Comparison of ENCODE assay signal across 15 cellular contexts in the genomic region with DNA sequence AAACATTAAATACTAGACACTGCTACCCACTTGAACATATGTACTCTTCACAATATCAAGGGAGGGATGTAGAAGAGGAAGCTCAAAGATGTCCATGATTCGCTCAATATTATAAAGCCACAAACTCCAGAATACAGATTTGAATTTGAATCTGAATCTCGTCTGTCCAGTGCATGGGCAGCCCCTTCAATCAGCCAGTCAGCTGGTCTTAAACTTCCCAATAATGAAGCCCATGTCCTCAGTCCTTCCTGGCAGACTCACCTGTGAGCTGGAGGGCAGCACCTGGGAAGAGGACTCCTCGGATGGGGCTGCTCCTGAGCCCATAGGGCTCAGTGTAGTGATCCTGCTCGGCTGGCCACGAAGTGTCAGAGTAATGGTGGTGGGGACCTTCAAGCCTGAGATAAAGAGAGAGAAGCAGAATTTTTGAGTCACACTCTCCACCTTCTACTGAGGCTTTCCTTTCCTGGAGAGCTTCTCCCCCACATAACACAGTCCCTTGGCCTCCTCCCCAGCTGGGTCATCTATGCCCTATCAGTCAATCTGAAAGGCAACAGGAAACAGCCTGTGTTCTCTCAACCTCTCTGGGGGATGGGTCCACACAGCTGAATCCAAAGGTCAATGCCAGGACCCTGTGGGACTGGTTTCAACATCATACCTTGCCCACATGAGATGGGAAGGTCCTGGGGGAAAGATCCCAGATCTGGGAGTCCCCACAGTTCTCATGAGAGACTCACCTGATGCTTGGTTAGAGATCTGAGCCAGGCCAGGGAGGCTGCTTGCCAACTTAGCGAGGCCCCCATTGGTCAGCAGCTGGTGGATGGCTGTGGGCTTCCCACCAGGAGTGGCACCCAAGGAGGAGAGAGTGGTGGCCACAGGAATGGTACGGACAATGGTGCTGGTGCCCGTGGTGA. TPM values are rescaled to one million over a fixed set of nuclear protein-coding genes. Genes with fewer than 3 reads are reported as not detected.
DNase-seq lines count a peak whose midpoint lies in the region; ATAC-seq, FAIRE-seq and TF ChIP-seq lines count a peak whose summit lies in the region.
"Had no signal": no experiment of that assay in that cellular context is flagged by ENCODE, and none has a peak within 500 bp of the region (broad histone marks: within the 10 kb centered on the region; RNA-seq: fewer than 3 reads in every experiment).

No MANE protein-coding gene starts in this region.

- no peak overlapping the region for H3K4me2 ChIP-seq in neuronal stem cell (ENCODE audit: insufficient read depth, low read length, poor library complexity, severe bottlenecking)

- no peaks in the 10 kb centered on the region for H3K79me1 ChIP-seq in neuronal stem cell (ENCODE audit: low read depth, low read length)

- peaks cover 15% of the 10 kb centered on the region for H3K4me1 Mint-ChIP-seq in activated CD4-positive, alpha-beta T cell treated with anti-CD3 and anti-CD28 coated beads for 36 hours
- peaks cover 34% of the 10 kb centered on the region for H3K4me1 Mint-ChIP-seq in T-helper 2 cell treated with Interferon-gamma antibody and Interleukin-4, amounts not matched to agents 5 μg/mL and 100 μg/mL, for 36 hours (ENCODE audit: low read depth)
- H3K4me1 Mint-ChIP-seq in chondrocyte (ENCODE audit: low read depth): no peaks in the 10 kb centered on the region
- H3K4me1 Mint-ChIP-seq in stimulated activated effector memory CD8-positive, alpha-beta T cell treated with anti-CD3 and anti-CD28 coated beads, Interleukin-12 subunit alpha, Interleukin-12 subunit beta, amount 100 ng/mL, for 72 hours: peaks cover 36% of the 10 kb centered on the region

- no peak overlapping the region for H2BK12ac ChIP-seq in neuronal stem cell (ENCODE audit: low read length)

- H2BK15ac ChIP-seq in neuronal stem cell (ENCODE audit: low read length): no peak overlapping the region

- TF ChIP-seq POLR2A in H54 (IDR thresholded peaks at IDR 0.05; ENCODE audit: low read depth, low read length): no peak

- H2AK5ac ChIP-seq in neuronal stem cell (ENCODE audit: low read depth, low read length): no peak overlapping the region

- H3K27ac Mint-ChIP-seq in activated CD4-positive, alpha-beta T cell treated with anti-CD3 and anti-CD28 coated beads for 36 hours: peak overlapping the region; percentile 71
- H3K27ac Mint-ChIP-seq in T-helper 2 cell treated with Interferon-gamma antibody and Interleukin-4, amounts not matched to agents 5 μg/mL and 100 μg/mL, for 36 hours: peak overlapping the region; percentile 71
- H3K27ac Mint-ChIP-seq in chondrocyte (ENCODE audit: unreplicated experiment): peak overlapping the region; percentile 24
- peak overlapping the region; percentile 94 for H3K27ac Mint-ChIP-seq in stimulated activated effector memory CD8-positive, alpha-beta T cell treated with anti-CD3 and anti-CD28 coated beads, Interleukin-12 subunit alpha, Interleukin-12 subunit beta, amount 100 ng/mL, for 72 hours

- peaks cover 64% of the 10 kb centered on the region for H3K36me3 Mint-ChIP-seq in activated CD4-positive, alpha-beta T cell treated with anti-CD3 and anti-CD28 coated beads for 36 hours (ENCODE audit: low read depth)
- H3K36me3 Mint-ChIP-seq in T-helper 2 cell treated with Interferon-gamma antibody and Interleukin-4, amounts not matched to agents 5 μg/mL and 100 μg/mL, for 36 hours (ENCODE audit: low read depth): peaks cover 76% of the 10 kb centered on the region
- peaks cover 51% of the 10 kb centered on the region for H3K36me3 Mint-ChIP-seq in chondrocyte (ENCODE audit: low read depth)
- peaks cover 100% of the 10 kb centered on the region for H3K36me3 Mint-ChIP-seq in stimulated activated effector memory CD8-positive, alpha-beta T cell treated with anti-CD3 and anti-CD28 coated beads, Interleukin-12 subunit alpha, Interleukin-12 subunit beta, amount 100 ng/mL, for 72 hours

- H2BK5ac ChIP-seq in neuronal stem cell (ENCODE audit: low read length): no peak overlapping the region

- H3K4me3 Mint-ChIP-seq in activated CD4-positive, alpha-beta T cell treated with anti-CD3 and anti-CD28 coated beads for 36 hours: no peak overlapping the region
- H3K4me3 Mint-ChIP-seq in T-helper 2 cell treated with Interferon-gamma antibody and Interleukin-4, amounts not matched to agents 5 μg/mL and 100 μg/mL, for 36 hours: peak overlapping the region; percentile 27
- H3K4me3 Mint-ChIP-seq in chondrocyte (ENCODE audit: unreplicated experiment): no peak overlapping the region
- peak overlapping the region; percentile 59 for H3K4me3 Mint-ChIP-seq in stimulated activated effector memory CD8-positive, alpha-beta T cell treated with anti-CD3 and anti-CD28 coated beads, Interleukin-12 subunit alpha, Interleukin-12 subunit beta, amount 100 ng/mL, for 72 hours
- H3K4me3 Mint-ChIP-seq: naive B cell had no signal

- no peaks in the 10 kb centered on the region for H3K9me3 ChIP-seq in neuronal stem cell (replicated peaks in 1 of 2; ENCODE audit: control insufficient read depth in 2 of 2, insufficient read depth in 1 of 2, low read depth in 1 of 2, low read length in 2 of 2)

- no peak for FAIRE-seq in H54 (lab: Jason Lieb, UNC)
- FAIRE-seq: kidney had no signal

- peaks cover 51 to 97% of the 10 kb centered on the region in 2 donors for H3K36me3 ChIP-seq in neuronal stem cell (replicated peaks in 1 of 2; ENCODE audit: control insufficient read depth in 2 of 2, insufficient read depth in 2 of 2, low read length in 2 of 2)

- no peaks in the 10 kb centered on the region for H3K27me3 ChIP-seq in neuronal stem cell (ENCODE audit: control insufficient read depth in 3 of 3, insufficient read depth in 3 of 3, low read depth in 1 of 3, low read length in 3 of 3)
- H3K27me3 ChIP-seq: brain microvascular endothelial cell had no signal

- no peak overlapping the region for H3K4me3 ChIP-seq in neuronal stem cell (ENCODE audit: low read length in 2 of 2)

- H3K9me3 Mint-ChIP-seq in activated CD4-positive, alpha-beta T cell treated with anti-CD3 and anti-CD28 coated beads for 36 hours (ENCODE audit: low read depth): no peaks in the 10 kb centered on the region
- no peaks in the 10 kb centered on the region for H3K9me3 Mint-ChIP-seq in T-helper 2 cell treated with Interferon-gamma antibody and Interleukin-4, amounts not matched to agents 5 μg/mL and 100 μg/mL, for 36 hours
- no peaks in the 10 kb centered on the region for H3K9me3 Mint-ChIP-seq in chondrocyte (ENCODE audit: low read depth)
- H3K9me3 Mint-ChIP-seq in stimulated activated effector memory CD8-positive, alpha-beta T cell treated with anti-CD3 and anti-CD28 coated beads, Interleukin-12 subunit alpha, Interleukin-12 subunit beta, amount 100 ng/mL, for 72 hours: no peaks in the 10 kb centered on the region
- H3K9me3 Mint-ChIP-seq: naive B cell had no signal

- intact Hi-C loops in activated CD4-positive, alpha-beta T cell treated with anti-CD3 and anti-CD28 coated beads for 36 hours (cut with DNase I, micrococcal nuclease): no loop called here

- H2AFZ ChIP-seq in neuronal stem cell (ENCODE audit: low read length): no peak overlapping the region

- no peaks in the 10 kb centered on the region for H3K27me3 Mint-ChIP-seq in activated CD4-positive, alpha-beta T cell treated with anti-CD3 and anti-CD28 coated beads for 36 hours
- H3K27me3 Mint-ChIP-seq in T-helper 2 cell treated with Interferon-gamma antibody and Interleukin-4, amounts not matched to agents 5 μg/mL and 100 μg/mL, for 36 hours (ENCODE audit: low read depth): no peaks in the 10 kb centered on the region
- H3K27me3 Mint-ChIP-seq in chondrocyte (ENCODE audit: low read depth): no peaks in the 10 kb centered on the region
- H3K27me3 Mint-ChIP-seq: naive B cell had no signal

- no peak overlapping the region for H2BK120ac ChIP-seq in neuronal stem cell (ENCODE audit: low read depth, low read length)

- H3K4ac ChIP-seq in neuronal stem cell (ENCODE audit: low read length): no peak overlapping the region

- POLR2A ChIA-PET in activated CD4-positive, alpha-beta T cell treated with anti-CD3 and anti-CD28 coated beads for 36 hours (lab: Charles Lee): interaction anchor here (0.6 kb wide), 2 partner anchors 47 to 489 kb away, joined by 3 to 5 read pairs; no protein-coding TSS in a partner anchor

- peak; percentile 93 for ATAC-seq in activated CD4-positive, alpha-beta T cell treated with anti-CD3 and anti-CD28 coated beads for 36 hours
- ATAC-seq in stimulated activated effector memory CD8-positive, alpha-beta T cell treated with anti-CD3 and anti-CD28 coated beads, Interleukin-12 subunit alpha, Interleukin-12 subunit beta, amount 100 ng/mL, for 72 hours: peak; percentile 98

- no peak overlapping the region for H3K18ac ChIP-seq in neuronal stem cell (ENCODE audit: low read length)

- H3K4me1 ChIP-seq in neuronal stem cell (ENCODE audit: control insufficient read depth in 2 of 2, insufficient read depth in 1 of 2, low read depth in 1 of 2, low read length in 2 of 2): peaks cover 1 to 2% of the 10 kb centered on the region in 2 donors

- no CpG with 5 or more reads among the region's 8 CpGs for WGBS in neuronal stem cell (ENCODE audit: extremely low coverage in 2 of 2, insufficient read length in 2 of 2, insufficient replicate concordance in 1 of 2), 2 donors

- CTCF ChIA-PET in activated CD4-positive, alpha-beta T cell treated with anti-CD3 and anti-CD28 coated beads for 36 hours (lab: Charles Lee): interaction anchor here (0.6 kb wide), 2 partner anchors 47 to 112 kb away, joined by 3 to 4 read pairs; no protein-coding TSS in a partner anchor

- no peak overlapping the region for H3K23ac ChIP-seq in neuronal stem cell (ENCODE audit: low read depth, low read length, poor library complexity)

- H4K8ac ChIP-seq in neuronal stem cell (ENCODE audit: low read depth, low read length): no peak overlapping the region

- H4K91ac ChIP-seq in neuronal stem cell (ENCODE audit: low read depth, low read length, poor library complexity): no peak overlapping the region

- TF ChIP-seq CTCF in chondrocyte (IDR thresholded peaks at IDR 0.05): no peak

- no peak overlapping the region for H3K14ac ChIP-seq in neuronal stem cell (ENCODE audit: low read length)

- no peak overlapping the region for H3K27ac ChIP-seq in neuronal stem cell (replicated peaks; ENCODE audit: low read length)
- H3K27ac ChIP-seq: brain microvascular endothelial cell had no signal

- no peak overlapping the region for H3K9ac ChIP-seq in neuronal stem cell (ENCODE audit: low read depth, low read length, poor library complexity)

- DNase-seq in activated CD4-positive, alpha-beta T cell treated with anti-CD3 and anti-CD28 coated beads for 36 hours: peak; percentile 55
- no peak for DNase-seq in activated CD4-positive, alpha-beta T cell treated with anti-CD3 and anti-CD28 coated beads, Interleukin-2, amount 50 U/mL, for 1 hour
- peak; percentile 50 for DNase-seq in T-helper 2 cell treated with Interferon-gamma antibody and Interleukin-4, amounts not matched to agents 5 μg/mL and 100 μg/mL, for 36 hours (ENCODE audit: low spot score)
- DNase-seq in chondrocyte (ENCODE audit: low spot score) (no peak), hippocampal formation (lab: John Stamatoyannopoulos, UW) (no peak), neuronal stem cell (ENCODE audit: low spot score) (no peak), H54 (ENCODE audit: insufficient read length, low spot score) (no peak)
- DNase-seq in stimulated activated effector memory CD8-positive, alpha-beta T cell treated with anti-CD3 and anti-CD28 coated beads, Interleukin-12 subunit alpha, Interleukin-12 subunit beta, amount 100 ng/mL, for 72 hours (ENCODE audit: low spot score in 2 of 2): peak; percentile 14 to 68
- DNase-seq: brain microvascular endothelial cell, kidney, NCI-H510A treated with DMSO at 0.1 percent for 48 hours, right cardiac atrium, T-helper 9 cell had no signal

RNA-seq across cellular contexts. Expression of a gene that starts 36.5 kb away (rescaled TPM):
- 10 to 100 TPM; 33.9 to 39.1 TPM for total RNA-seq in activated CD4-positive, alpha-beta T cell treated with anti-CD3 and anti-CD28 coated beads for 36 hours
- 32.6 to 34.5 TPM (median 34.1 TPM) in 3 replicates for total RNA-seq in chondrocyte
- polyA plus RNA-seq in neuronal stem cell (2013, experiment 1 of 2): 23.8 TPM
- polyA plus RNA-seq in neuronal stem cell (2013, experiment 2 of 2): 23.9 TPM

RNA-seq across cellular contexts. Expression of a gene that starts 40.9 kb away (rescaled TPM):
- total RNA-seq in activated CD4-positive, alpha-beta T cell treated with anti-CD3 and anti-CD28 coated beads for 36 hours: not detected
- not detected in 3 replicates for total RNA-seq in chondrocyte
- polyA plus RNA-seq in neuronal stem cell (2013, experiment 1 of 2): 0.47 TPM
- 0.47 TPM for polyA plus RNA-seq in neuronal stem cell (2013, experiment 2 of 2)
- total RNA-seq: RPMI7951 had no signal

Comparison
In these comparisons a context has a peak if more than half of its experiments do, and no peak if none do; other contexts are left out.
1. DNase-seq: peak in activated CD4-positive, alpha-beta T cell treated with anti-CD3 and anti-CD28 coated beads for 36 hours (single experiment), T-helper 2 cell treated with Interferon-gamma antibody and Interleukin-4, amounts not matched to agents 5 μg/mL and 100 μg/mL, for 36 hours (single experiment) and stimulated activated effector memory CD8-positive, alpha-beta T cell treated with anti-CD3 and anti-CD28 coated beads, Interleukin-12 subunit alpha, Interleukin-12 subunit beta, amount 100 ng/mL, for 72 hours (2 of 2); none in activated CD4-positive, alpha-beta T cell treated with anti-CD3 and anti-CD28 coated beads, Interleukin-2, amount 50 U/mL, for 1 hour (single experiment), chondrocyte (single experiment), hippocampal formation (0 of 2), neuronal stem cell (single experiment) and H54 (single experiment).
2. H3K27ac Mint-ChIP-seq: peak in every context shown above with its lines; median percentile 94 in stimulated activated effector memory CD8-positive, alpha-beta T cell treated with anti-CD3 and anti-CD28 coated beads, Interleukin-12 subunit alpha, Interleukin-12 subunit beta, amount 100 ng/mL, for 72 hours; 71 in activated CD4-positive, alpha-beta T cell treated with anti-CD3 and anti-CD28 coated beads for 36 hours; 71 in T-helper 2 cell treated with Interferon-gamma antibody and Interleukin-4, amounts not matched to agents 5 μg/mL and 100 μg/mL, for 36 hours; 24 in chondrocyte.
3. H3K4me3 Mint-ChIP-seq: peak in T-helper 2 cell treated with Interferon-gamma antibody and Interleukin-4, amounts not matched to agents 5 μg/mL and 100 μg/mL, for 36 hours (single experiment) and stimulated activated effector memory CD8-positive, alpha-beta T cell treated with anti-CD3 and anti-CD28 coated beads, Interleukin-12 subunit alpha, Interleukin-12 subunit beta, amount 100 ng/mL, for 72 hours (single experiment); none in activated CD4-positive, alpha-beta T cell treated with anti-CD3 and anti-CD28 coated beads for 36 hours (single experiment) and chondrocyte (single experiment).